Comparison of ENCODE assay signal across 1 cellular context in the genomic region with DNA sequence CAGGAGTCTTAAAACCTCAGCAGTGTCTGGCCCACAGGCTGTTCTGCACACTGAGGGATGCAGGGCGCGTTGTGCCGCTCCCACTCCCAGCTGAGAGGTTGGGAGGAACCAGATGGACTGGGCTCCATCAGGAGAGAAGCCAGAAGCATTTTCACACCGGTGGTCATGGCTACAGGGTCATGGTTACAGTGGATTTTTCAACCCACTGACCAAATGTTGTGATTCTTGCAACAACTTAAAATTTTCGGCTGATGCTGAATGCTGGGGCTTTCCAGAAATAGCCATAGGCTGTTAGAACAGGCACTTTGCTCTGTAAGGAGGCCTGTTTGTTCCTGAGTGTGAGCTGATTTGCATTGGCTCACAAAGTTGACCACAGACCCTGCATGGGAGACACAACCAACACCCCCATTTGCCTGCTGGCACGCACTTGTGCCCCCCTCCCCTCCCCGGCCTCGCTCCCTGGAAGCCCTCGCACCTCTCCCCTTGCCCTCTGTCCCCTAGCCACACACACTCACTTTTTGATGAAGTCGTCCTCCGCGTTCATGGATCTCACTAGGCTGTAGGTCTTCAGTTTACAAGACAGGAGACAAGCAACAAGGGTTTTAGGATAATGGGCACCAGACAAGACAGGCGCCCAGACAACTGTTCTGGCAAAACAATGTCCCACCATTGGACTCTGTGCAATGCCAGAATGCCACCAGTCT.
TF ChIP-seq lines count a peak whose summit lies in the region.

No MANE protein-coding gene starts in this region.

TF ChIP-seq in IMR-90, 13 proteins besides CTCF, POLR2A, EP300 and RAD21 (continued from another document):
- TF ChIP-seq BHLHE40 (IDR thresholded peaks at IDR 0.05; ENCODE audit: low read depth, low read length) (no peak), FOS (IDR thresholded peaks at IDR 0.05; ENCODE audit: low read depth, low read length) (no peak)
